ENCODE assay signal across 13 cellular contexts in the genomic region with DNA sequence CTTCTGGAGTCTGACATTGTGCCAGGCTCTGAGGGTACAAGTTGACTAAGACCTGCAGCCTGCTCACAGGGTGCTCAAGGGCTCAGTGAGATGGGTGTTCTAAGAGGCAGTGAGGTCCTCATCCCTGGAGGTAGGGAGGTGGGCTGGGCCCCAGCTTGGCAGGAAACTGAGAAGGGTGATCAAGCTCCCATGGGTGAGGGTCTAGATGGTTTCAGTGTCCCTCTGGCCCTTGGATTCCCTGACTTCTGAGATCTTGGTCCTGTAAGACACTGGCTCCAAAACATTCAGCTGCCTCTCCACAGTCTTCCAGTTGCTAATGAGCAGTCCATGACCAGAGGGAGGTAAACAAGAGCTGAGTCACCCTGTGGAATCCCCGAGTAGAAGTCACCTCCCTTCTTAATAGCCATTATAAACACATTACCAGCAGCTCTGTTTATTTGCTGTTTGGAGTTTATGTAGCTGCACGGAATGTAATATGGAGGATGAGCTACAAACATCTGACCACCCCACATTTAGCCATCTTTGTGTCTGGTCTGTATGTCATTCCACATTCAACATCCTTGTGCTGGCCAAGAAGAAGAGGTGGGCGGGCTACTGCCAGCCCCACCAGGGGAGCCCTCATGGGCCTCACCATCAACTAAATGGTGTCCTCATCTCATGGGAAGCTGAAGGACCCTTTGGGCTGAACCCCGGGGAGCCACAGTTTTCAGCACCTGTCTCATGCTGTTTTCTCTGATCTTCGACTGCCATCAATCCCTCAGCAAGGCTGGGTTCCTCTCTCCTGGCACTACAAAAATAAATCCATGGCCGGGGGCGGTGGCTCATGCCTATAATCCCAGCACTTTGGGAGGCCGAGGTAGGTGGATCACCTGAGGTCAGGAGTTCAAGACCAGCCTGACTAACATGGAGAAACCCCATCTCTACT. TPM values are rescaled to one million over a fixed set of nuclear protein-coding genes. Genes with fewer than 3 reads are reported as not detected.
DNase-seq lines count a peak whose midpoint lies in the region; ATAC-seq, FAIRE-seq and TF ChIP-seq lines count a peak whose summit lies in the region.
"Had no signal": no experiment of that assay in that cellular context is flagged by ENCODE, and none has a peak within 500 bp of the region (broad histone marks: within the 10 kb centered on the region; RNA-seq: fewer than 3 reads in every experiment).

No MANE protein-coding gene starts in this region.

- TF ChIP-seq CTCF in left ventricle myocardium inferior (IDR thresholded peaks at IDR 0.05; ENCODE audit: borderline replicate concordance) (no peak), uterus (IDR thresholded peaks at IDR 0.05) (no peak)

- H3K9me3 ChIP-seq in left ventricle myocardium inferior (replicated peaks) (no peaks in the 10 kb centered on the region), adipocyte (ENCODE audit: control insufficient read depth, low read length) (no peaks in the 10 kb centered on the region), uterus (no peaks in the 10 kb centered on the region)
- H3K9me3 ChIP-seq: BLaER1, Peyer's patch had no signal

- intact Hi-C loops in cardiac septum (cut with DNase I) (no loop called here), left ventricle myocardium inferior (cut with micrococcal nuclease) (no loop called here), uterus (cut with DNase I; ENCODE audit: low total_unique reads) (no loop called here)

- ATAC-seq in GM19351 (IDR thresholded peaks at IDR 0.05; ENCODE audit: unreplicated experiment) = no peak
- ATAC-seq: K562 had no signal

- no peak for FAIRE-seq in GM19239 (lab: Jason Lieb, UNC)
- FAIRE-seq: K562 had no signal

- no peak overlapping the region for H3K9ac ChIP-seq in adipocyte (ENCODE audit: low read length)
- H3K9ac ChIP-seq: BLaER1 had no signal

- H3K27ac ChIP-seq in left ventricle myocardium inferior (replicated peaks) (no peak overlapping the region), uterus (no peak overlapping the region)
- H3K27ac ChIP-seq: BLaER1 had no signal

- DNase-seq in cardiac septum (ENCODE audit: low spot score) (peak; percentile 50), left ventricle myocardium inferior (no peak), adipocyte (ENCODE audit: low read depth) (peak; percentile 57), glomerular visceral epithelial cell (ENCODE audit: extremely low spot score) (peak; percentile 18), uterus (no peak), DMS 273 (lab: John Stamatoyannopoulos, UW; ENCODE audit: unreplicated experiment) (no peak), GM19239 (ENCODE audit: insufficient read length, low spot score) (no peak)
- DNase-seq: activated CD4-positive, alpha-beta T cell treated with anti-CD3 and anti-CD28 coated beads, Interleukin-2, amount 10 ng/mL, durations not matched to agents 24 days and 14 days; amygdala had no signal

- H3K36me3 ChIP-seq in left ventricle myocardium inferior (no peaks in the 10 kb centered on the region), adipocyte (ENCODE audit: control insufficient read depth, insufficient read depth, low read length, severe bottlenecking) (no peaks in the 10 kb centered on the region), uterus (no peaks in the 10 kb centered on the region)
- H3K36me3 ChIP-seq: BLaER1, Peyer's patch had no signal

- H3K27me3 ChIP-seq in left ventricle myocardium inferior (ENCODE audit: low read depth) (peaks cover 68% of the 10 kb centered on the region), adipocyte (replicated peaks; ENCODE audit: control insufficient read depth, insufficient read depth, low read length) (no peaks in the 10 kb centered on the region), uterus (no peaks in the 10 kb centered on the region)
- H3K27me3 ChIP-seq: BLaER1, Peyer's patch had no signal

- no peak for TF ChIP-seq POLR2A in uterus (IDR thresholded peaks at IDR 0.05)

- H3K4me3 ChIP-seq in left ventricle myocardium inferior (no peak overlapping the region), adipocyte (ENCODE audit: low read length) (no peak overlapping the region), uterus (no peak overlapping the region)
- H3K4me3 ChIP-seq: BLaER1, K562, Peyer's patch had no signal

- H3K4me1 ChIP-seq in left ventricle myocardium inferior = no peaks in the 10 kb centered on the region
- H3K4me1 ChIP-seq in adipocyte (ENCODE audit: control insufficient read depth, insufficient read depth, low read length) = peaks cover 12% of the 10 kb centered on the region
- no peaks in the 10 kb centered on the region for H3K4me1 ChIP-seq in uterus
- H3K4me1 ChIP-seq: BLaER1 had no signal

RNA-seq across cellular contexts. Expression of a gene that starts 37.2 kb away (rescaled TPM):
- total RNA-seq in cardiac septum (0.57 TPM), left ventricle myocardium inferior (0.49 TPM), uterus (10 to 100 TPM in 2 of 4 donors, 1 to 10 TPM in 2; 4.4 to 34.6 (median 11.1) TPM)
- total RNA-seq: activated CD4-positive, alpha-beta T cell treated with anti-CD3 and anti-CD28 coated beads, Interleukin-2, amount 10 ng/mL, durations not matched to agents 24 days and 14 days had no signal

Comparison
In these comparisons a context has a peak if more than half of its experiments do, and no peak if none do; other contexts are left out.
1. DNase-seq: peak in cardiac septum (single experiment), adipocyte (single experiment) and glomerular visceral epithelial cell (single experiment); none in left ventricle myocardium inferior (single experiment), uterus (0 of 2), DMS 273 (single experiment) and GM19239 (single experiment).